In the genomic region with DNA sequence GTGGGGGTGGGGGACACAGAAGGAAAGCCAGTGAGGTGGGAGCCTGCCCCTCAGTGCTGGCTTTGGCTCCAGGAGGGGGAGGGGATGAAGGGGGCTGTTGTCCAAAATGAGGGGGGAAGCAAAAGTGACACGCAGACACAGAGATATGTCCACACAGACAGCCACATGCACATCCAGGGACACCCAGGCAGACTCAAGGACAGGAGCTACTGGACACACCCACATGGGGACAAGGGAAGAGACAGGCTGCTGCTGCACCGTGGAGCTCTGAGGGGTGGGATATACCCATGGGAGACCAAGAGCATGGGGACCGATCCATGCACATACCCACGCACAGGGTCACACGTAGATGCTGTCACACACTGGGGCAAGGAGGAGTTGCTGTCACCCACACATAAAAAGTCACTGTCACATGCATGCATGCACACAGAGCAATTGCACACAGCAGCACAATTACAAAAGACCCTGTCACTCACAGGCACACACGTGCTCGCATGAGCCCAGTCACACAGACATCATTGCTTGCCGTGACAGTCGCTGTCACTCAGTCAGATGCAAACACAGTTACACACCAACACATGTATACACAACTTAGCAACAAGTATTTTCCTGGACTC, we compare ENCODE assay signal across 6 cellular contexts.
DNase-seq lines count a peak whose midpoint lies in the region; ATAC-seq and TF ChIP-seq lines count a peak whose summit lies in the region.

No MANE protein-coding gene starts in this region.

- no peaks in the 10 kb centered on the region for H3K27me3 ChIP-seq in neuron (ENCODE audit: insufficient read depth, low read length)

- TF ChIP-seq CTCF in cardiac fibroblast (IDR thresholded peaks at IDR 0.05; ENCODE audit: low read depth, low read length): no peak

- DNase-seq in cardiac fibroblast (ENCODE audit: low read depth in 2 of 2): no peak
- no peak for DNase-seq in SKM-1 (lab: John Stamatoyannopoulos, UW; ENCODE audit: unreplicated experiment)
- no peak for DNase-seq in AG08395 (ENCODE audit: low spot score)

- H3K36me3 ChIP-seq in KOPT-K1 (ENCODE audit: insufficient read depth, low read length) (no peaks in the 10 kb centered on the region), neuron (ENCODE audit: insufficient read depth, low read length) (no peaks in the 10 kb centered on the region)

- no peak overlapping the region for H2AFZ ChIP-seq in neuron (ENCODE audit: low read depth, low read length)

- ATAC-seq in GM18868 (IDR thresholded peaks at IDR 0.05; ENCODE audit: unreplicated experiment): no peak

- peak overlapping the region; percentile 75 for H3K27ac ChIP-seq in KOPT-K1 (ENCODE audit: low read depth, low read length, poor library complexity, severe bottlenecking)

- H3K9me3 ChIP-seq in KOPT-K1 (ENCODE audit: insufficient read depth, low read length, poor library complexity, severe bottlenecking) (no peaks in the 10 kb centered on the region), neuron (ENCODE audit: low read length) (no peaks in the 10 kb centered on the region)

- H3K4me3 ChIP-seq in cardiac fibroblast (replicated peaks in 1 of 2; ENCODE audit: low read depth in 2 of 2, low read length in 2 of 2) (peak overlapping the region; percentile 96 to 98), neuron (ENCODE audit: low read length) (peak overlapping the region; percentile 79)

- H3K4me1 ChIP-seq in neuron (ENCODE audit: insufficient read depth, low read length): peaks cover 67% of the 10 kb centered on the region
